ENCODE assay signal across 8 cellular contexts in genomic region chr2:46540496-46541342, GRCh38. TPM values are rescaled to one million over a fixed set of nuclear protein-coding genes. Genes with fewer than 3 reads are reported as not detected.
A peak's percentile ranks its signal among the peaks of the same experiment; 100 is the strongest.
DNase-seq lines count a peak whose midpoint lies in the region; ATAC-seq and TF ChIP-seq lines count a peak whose summit lies in the region.

No MANE protein-coding gene starts in this region.

- H3K27ac ChIP-seq in CD4-positive, alpha-beta memory T cell (ENCODE audit: low read depth, low read length) = peak overlapping the region; percentile 80
- peak overlapping the region in 58 of 59 donors; percentile 2 to 96 (median 91) for H3K27ac ChIP-seq in dorsolateral prefrontal cortex
- peak overlapping the region; percentile 73 for H3K27ac ChIP-seq in naive thymus-derived CD4-positive, alpha-beta T cell (ENCODE audit: low read depth, low read length)

- no peak for ATAC-seq in naive thymus-derived CD4-positive, alpha-beta T cell
- ATAC-seq in GM21526 (IDR thresholded peaks at IDR 0.05; ENCODE audit: low FRiP score, unreplicated experiment) = no peak

- intact Hi-C loops in CD4-positive, alpha-beta memory T cell (cut with micrococcal nuclease) = no loop called here
- intact Hi-C loops in dorsolateral prefrontal cortex (cut with DNase I) = no loop called here
- intact Hi-C loops in naive thymus-derived CD4-positive, alpha-beta T cell (cut with micrococcal nuclease) = no loop called here

- H3K4me3 ChIP-seq in CD4-positive, alpha-beta memory T cell (ENCODE audit: low read length in 2 of 2) = peak overlapping the region; percentile 72 to 80
- H3K4me3 ChIP-seq in dorsolateral prefrontal cortex = peak overlapping the region in 41 of 59 donors; percentile 0 to 88 (median 72)
- peak overlapping the region; percentile 55 for H3K4me3 ChIP-seq in naive thymus-derived CD4-positive, alpha-beta T cell (ENCODE audit: low read length)

- peak overlapping the region; percentile 80 to 99 (median 98) for H3K27ac Mint-ChIP-seq in CD4-positive, alpha-beta memory T cell
- H3K27ac Mint-ChIP-seq in naive thymus-derived CD4-positive, alpha-beta T cell = peak overlapping the region in 7 of 9 donors; percentile 94 to 98 (median 97)

- TF ChIP-seq CTCF in dorsolateral prefrontal cortex (IDR thresholded peaks at IDR 0.05 in 54 of 56, conservative IDR thresholded peaks at IDR 0.05 in 2 of 56; ENCODE audit: low read depth in 1 of 56, partially characterized antibody in 56 of 56) = no peak

- peaks cover 53% of the 10 kb centered on the region for H3K4me1 ChIP-seq in CD4-positive, alpha-beta memory T cell (ENCODE audit: insufficient read depth, low read length)
- H3K4me1 ChIP-seq in naive thymus-derived CD4-positive, alpha-beta T cell (ENCODE audit: control insufficient read depth in 2 of 2, insufficient read depth in 2 of 2, low read length in 2 of 2) = peaks cover 34 to 47% of the 10 kb centered on the region in 2 donors

- peaks cover 0 to 3% of the 10 kb centered on the region in 2 donors for H3K36me3 Mint-ChIP-seq in CD4-positive, alpha-beta memory T cell
- peaks cover 0 to 5% (median 3%) of the 10 kb centered on the region in 5 donors for H3K36me3 Mint-ChIP-seq in naive thymus-derived CD4-positive, alpha-beta T cell

- H3K4me3 Mint-ChIP-seq in CD4-positive, alpha-beta memory T cell = peak overlapping the region; percentile 89 to 99 (median 96)
- peak overlapping the region; percentile 90 to 98 (median 97) for H3K4me3 Mint-ChIP-seq in naive thymus-derived CD4-positive, alpha-beta T cell

- no peak for DNase-seq in CD4-positive, alpha-beta memory T cell
- DNase-seq in NCI-H460 (ENCODE audit: extremely low read depth, low read depth) (peak; percentile 60), dorsolateral prefrontal cortex (peak in 5 of 10 donors; percentile 45 to 74 (median 66)), putamen (ENCODE audit: low spot score) (no peak), GM19238 (ENCODE audit: insufficient read length, low spot score) (no peak), COLO668 (lab: John Stamatoyannopoulos, UW; ENCODE audit: unreplicated experiment) (no peak)
- DNase-seq in naive thymus-derived CD4-positive, alpha-beta T cell = no peak

- CTCF ChIA-PET in CD4-positive, alpha-beta memory T cell (lab: Charles Lee; ENCODE audit: partially characterized antibody) = interaction anchor here (0.6 to 2.1 kb wide), 12 partner anchors 10 to 478 kb away, joined by 3 to 8 read pairs (median 4); no protein-coding TSS in a partner anchor
- CTCF ChIA-PET in naive thymus-derived CD4-positive, alpha-beta T cell (lab: Charles Lee) = interaction anchor here (0.6 to 1.3 kb wide), 4 partner anchors 11 to 246 kb away, joined by 3 read pairs; no protein-coding TSS in a partner anchor

- no peaks in the 10 kb centered on the region for H3K36me3 ChIP-seq in CD4-positive, alpha-beta memory T cell (ENCODE audit: insufficient read depth, low read length)
- no peaks in the 10 kb centered on the region for H3K36me3 ChIP-seq in naive thymus-derived CD4-positive, alpha-beta T cell (ENCODE audit: control insufficient read depth in 2 of 3, insufficient read depth in 3 of 3, low read length in 3 of 3)

- H3K27me3 ChIP-seq in CD4-positive, alpha-beta memory T cell (ENCODE audit: insufficient read depth, low read length) = no peaks in the 10 kb centered on the region
- no peaks in the 10 kb centered on the region for H3K27me3 ChIP-seq in dorsolateral prefrontal cortex
- no peaks in the 10 kb centered on the region for H3K27me3 ChIP-seq in naive thymus-derived CD4-positive, alpha-beta T cell (ENCODE audit: control insufficient read depth in 2 of 2, insufficient read depth in 2 of 2, low read length in 2 of 2)

- H3K4me1 Mint-ChIP-seq in CD4-positive, alpha-beta memory T cell = peaks cover 40 to 86% (median 65%) of the 10 kb centered on the region in 4 donors
- H3K4me1 Mint-ChIP-seq in naive thymus-derived CD4-positive, alpha-beta T cell = peaks cover 32 to 83% (median 64%) of the 10 kb centered on the region in 7 donors

- no peaks in the 10 kb centered on the region for H3K9me3 Mint-ChIP-seq in CD4-positive, alpha-beta memory T cell
- H3K9me3 Mint-ChIP-seq in naive thymus-derived CD4-positive, alpha-beta T cell = no peaks in the 10 kb centered on the region

- H3K27me3 Mint-ChIP-seq in CD4-positive, alpha-beta memory T cell = no peaks in the 10 kb centered on the region
- H3K27me3 Mint-ChIP-seq in naive thymus-derived CD4-positive, alpha-beta T cell = peaks cover 0 to 6% (median 0%) of the 10 kb centered on the region in 5 donors

- POLR2A ChIA-PET in CD4-positive, alpha-beta memory T cell (lab: Charles Lee; ENCODE audit: partially characterized antibody) = interaction anchor here (1.1 to 1.2 kb wide), 3 partner anchors 10 to 40 kb away, joined by 3 to 4 read pairs (median 4); no protein-coding TSS in a partner anchor
- POLR2A ChIA-PET in naive thymus-derived CD4-positive, alpha-beta T cell (lab: Charles Lee) = interaction anchor here (0.6 to 0.7 kb wide), 3 partner anchors 8 to 1746 kb away, joined by 3 to 5 read pairs (median 4); no protein-coding TSS in a partner anchor

- H3K9me3 ChIP-seq in CD4-positive, alpha-beta memory T cell (ENCODE audit: control insufficient read depth in 1 of 2, low read length in 2 of 2) = no peaks in the 10 kb centered on the region
- H3K9me3 ChIP-seq in naive thymus-derived CD4-positive, alpha-beta T cell (ENCODE audit: control insufficient read depth in 2 of 3, low read length in 3 of 3) = no peaks in the 10 kb centered on the region

RNA-seq across cellular contexts. Expression of gene RHOQ, which starts 1.6 kb away (rescaled TPM):
- total RNA-seq in CD4-positive, alpha-beta memory T cell = 10 to 100 TPM; 26.5 to 30.6 TPM
- polyA plus RNA-seq in CD4-positive, alpha-beta memory T cell = 1 to 10 TPM in 1 of 2 donors, under 1 TPM in 1; 0.46 to 2.3 TPM
- 34.6 and 36.5 TPM in 2 replicates for total RNA-seq in NCI-H460 (2014; rRNA removed; shearing (Covaris generic))
- 22.1 and 29.0 TPM in 2 replicates for polyA plus RNA-seq in NCI-H460 (2014; cell fraction: nucleus; rRNA removed)
- total RNA-seq in dorsolateral prefrontal cortex = 100 to 1,000 TPM in 7 of 120 experiments, 10 to 100 TPM in 113; 44.1 to 164 (median 72.2) TPM
- 10 to 100 TPM in 4 of 5 experiments, 1 to 10 TPM in 1; 7.1 to 73.1 (median 27.0) TPM for total RNA-seq in naive thymus-derived CD4-positive, alpha-beta T cell
- under 1 TPM; 0.35 to 0.89 TPM for polyA plus RNA-seq in naive thymus-derived CD4-positive, alpha-beta T cell

RNA-seq across cellular contexts. Expression of gene ATP6V1E2, which starts 1.7 kb away (rescaled TPM):
- total RNA-seq in CD4-positive, alpha-beta memory T cell = 10 to 100 TPM; 22.8 to 25.5 TPM
- polyA plus RNA-seq in CD4-positive, alpha-beta memory T cell = 1 to 10 TPM; 6.8 to 9.6 TPM
- total RNA-seq in NCI-H460 (2014; rRNA removed; shearing (Covaris generic)) = 11.3 and 11.8 TPM in 2 replicates
- 6.6 and 7.0 TPM in 2 replicates for polyA plus RNA-seq in NCI-H460 (2014; cell fraction: nucleus; rRNA removed)
- total RNA-seq in dorsolateral prefrontal cortex = 10 to 100 TPM in 106 of 120 experiments, 1 to 10 TPM in 14; 6.8 to 27.5 (median 13.6) TPM
- 10 to 100 TPM in 3 of 5 experiments, 1 to 10 TPM in 2; 6.4 to 34.1 (median 15.2) TPM for total RNA-seq in naive thymus-derived CD4-positive, alpha-beta T cell
- polyA plus RNA-seq in naive thymus-derived CD4-positive, alpha-beta T cell = 10 to 100 TPM in 1 of 2 donors, 1 to 10 TPM in 1; 8.5 to 10.6 TPM
